In genomic region chr2:234869164-234869563, GRCh38 we compare ENCODE assay signal across 11 cellular contexts.
"Had no signal": no experiment of that assay in that cellular context is flagged by ENCODE, and none has a peak within 500 bp of the region (broad histone marks: within the 10 kb centered on the region; RNA-seq: fewer than 3 reads in every experiment).

No MANE protein-coding gene starts in this region.

- H3K36me3 ChIP-seq: HAP-1 had no signal

- H3K9ac ChIP-seq: GM23248 had no signal

- H3K9me3 ChIP-seq: HAP-1 had no signal

- H3K4me2 ChIP-seq: GM23338 had no signal

- DNase-seq: GM23248, GOT3, H7, H9, HCEC 1CT, HFFc6 had no signal

- H3K27ac ChIP-seq: GM23248 had no signal

- FAIRE-seq: H1, H54 had no signal

- H2AFZ ChIP-seq: GM23248, GM23338 had no signal

- ATAC-seq: GM23338, HCT116 had no signal

- H3K9me3 Mint-ChIP-seq: HFFc6 had no signal

- H3K27ac Mint-ChIP-seq: GM23338, H9, HFFc6 had no signal

- H3K4me3 ChIP-seq: GM23248, GM23338, HAP-1 had no signal
